In the genomic region with DNA sequence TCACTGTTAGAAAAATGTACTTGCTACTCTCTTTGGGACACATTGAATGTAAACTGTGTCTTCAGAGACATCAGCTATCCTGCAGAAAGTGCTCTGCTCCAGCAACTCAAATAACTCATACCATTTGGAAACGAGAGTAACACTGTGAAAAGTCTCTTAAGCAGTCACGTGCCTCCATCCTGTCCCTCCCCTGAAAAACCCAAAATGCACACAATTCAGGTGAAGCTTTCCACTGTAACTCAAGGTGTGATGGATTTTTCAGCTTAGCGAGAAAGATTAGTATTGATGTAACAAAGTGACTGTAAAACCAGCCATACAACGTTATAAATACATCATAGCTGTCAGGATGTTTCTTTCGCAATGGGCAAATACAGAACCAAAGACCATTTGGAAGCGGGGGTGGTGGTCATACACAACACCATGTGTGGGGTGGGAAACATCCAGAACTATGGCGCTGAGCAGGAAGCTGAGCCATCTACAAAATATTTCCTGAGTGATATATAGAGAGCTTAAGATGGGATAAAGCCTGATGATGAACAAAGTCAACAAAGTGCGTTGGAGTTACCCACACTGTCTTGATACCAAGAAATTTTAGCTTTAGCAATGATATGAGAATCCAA, we compare ENCODE assay signal across 16 cellular contexts.
DNase-seq lines count a peak whose midpoint lies in the region; ATAC-seq and TF ChIP-seq lines count a peak whose summit lies in the region.
"Had no signal": no experiment of that assay in that cellular context is flagged by ENCODE, and none has a peak within 500 bp of the region (broad histone marks: within the 10 kb centered on the region; RNA-seq: fewer than 3 reads in every experiment).

No MANE protein-coding gene starts in this region.

- DNase-seq in AG10803 (ENCODE audit: low read depth) (peak; percentile 83), HS-5 (ENCODE audit: low read depth) (peak; percentile 86), hepatocyte (ENCODE audit: low spot score) (no peak), MG63 (no peak)
- no peak for DNase-seq in activated naive CD8-positive, alpha-beta T cell treated with anti-CD3 and anti-CD28 coated beads, Interleukin-2, amount 50 U/mL, for 24 hours
- DNase-seq in stimulated activated CD8-positive, alpha-beta memory T cell treated with anti-CD3 and anti-CD28 coated beads, Interleukin-4, amount 100 ng/mL, for 48 hours: no peak
- DNase-seq: activated CD4-positive, alpha-beta memory T cell treated with anti-CD3 and anti-CD28 coated beads for 36 hours; activated naive CD8-positive, alpha-beta T cell treated with anti-CD3 and anti-CD28 coated beads, Interleukin-2, amount 10 ng/mL, durations not matched to agents 7 days and 5 days; effector CD4-positive, alpha-beta T cell; GOT3; hypothalamus; pancreas; T-helper 1 cell had no signal

- no peaks in the 10 kb centered on the region for H3K9me2 ChIP-seq in hepatocyte (replicated peaks; ENCODE audit: insufficient read depth)

- peaks cover 27% of the 10 kb centered on the region for H3K36me3 Mint-ChIP-seq in activated naive CD8-positive, alpha-beta T cell treated with anti-CD3 and anti-CD28 coated beads, Interleukin-2, amount 50 U/mL, for 24 hours (ENCODE audit: low read depth)

- 54% methylated on average over 8 of the region's 8 CpGs for WGBS in hepatocyte (ENCODE audit: low lambda C conversion rate, missing lambda C conversion rate)

- peaks cover 61% of the 10 kb centered on the region for H3K79me2 ChIP-seq in hepatocyte

- no peaks in the 10 kb centered on the region for H3K9me3 ChIP-seq in hepatocyte (ENCODE audit: low read depth)
- H3K9me3 ChIP-seq in MG63: no peaks in the 10 kb centered on the region
- H3K9me3 ChIP-seq: pancreas had no signal

- H3K4me1 ChIP-seq in hepatocyte (ENCODE audit: insufficient read depth): peaks cover 31% of the 10 kb centered on the region

- H3K27me3 ChIP-seq in hepatocyte (no peaks in the 10 kb centered on the region), MG63 (no peaks in the 10 kb centered on the region)
- H3K27me3 ChIP-seq: pancreas had no signal

- no peaks in the 10 kb centered on the region for H3K27me3 Mint-ChIP-seq in activated naive CD8-positive, alpha-beta T cell treated with anti-CD3 and anti-CD28 coated beads, Interleukin-2, amount 50 U/mL, for 24 hours
- H3K27me3 Mint-ChIP-seq: activated CD4-positive, alpha-beta memory T cell treated with anti-CD3 and anti-CD28 coated beads for 36 hours; activated naive CD8-positive, alpha-beta T cell treated with anti-CD3 and anti-CD28 coated beads, Interleukin-2, amount 10 ng/mL, durations not matched to agents 7 days and 5 days had no signal

- H3K27ac ChIP-seq in hepatocyte: peak overlapping the region; percentile 76

- H3K36me3 ChIP-seq in hepatocyte (replicated peaks; ENCODE audit: insufficient read depth, low read depth): no peaks in the 10 kb centered on the region
- no peaks in the 10 kb centered on the region for H3K36me3 ChIP-seq in MG63
- H3K36me3 ChIP-seq: pancreas had no signal

- ATAC-seq in activated naive CD8-positive, alpha-beta T cell treated with anti-CD3 and anti-CD28 coated beads, Interleukin-2, amount 50 U/mL, for 24 hours: no peak
- ATAC-seq in HG02610 (IDR thresholded peaks at IDR 0.05; ENCODE audit: unreplicated experiment): no peak
- ATAC-seq in GM19351 (IDR thresholded peaks at IDR 0.05; ENCODE audit: unreplicated experiment): no peak

- H3K9me3 Mint-ChIP-seq in activated naive CD8-positive, alpha-beta T cell treated with anti-CD3 and anti-CD28 coated beads, Interleukin-2, amount 50 U/mL, for 24 hours: no peaks in the 10 kb centered on the region
- H3K9me3 Mint-ChIP-seq: activated CD4-positive, alpha-beta memory T cell treated with anti-CD3 and anti-CD28 coated beads for 36 hours had no signal

- H3K4me3 Mint-ChIP-seq in activated naive CD8-positive, alpha-beta T cell treated with anti-CD3 and anti-CD28 coated beads, Interleukin-2, amount 50 U/mL, for 24 hours: no peak overlapping the region
- H3K4me3 Mint-ChIP-seq: activated CD4-positive, alpha-beta memory T cell treated with anti-CD3 and anti-CD28 coated beads for 36 hours; activated naive CD8-positive, alpha-beta T cell treated with anti-CD3 and anti-CD28 coated beads, Interleukin-2, amount 10 ng/mL, durations not matched to agents 7 days and 5 days had no signal

- no peak overlapping the region for H3K4me2 ChIP-seq in hepatocyte

- H3K27ac Mint-ChIP-seq in activated naive CD8-positive, alpha-beta T cell treated with anti-CD3 and anti-CD28 coated beads, Interleukin-2, amount 50 U/mL, for 24 hours: peak overlapping the region; percentile 72
- H3K27ac Mint-ChIP-seq: activated CD4-positive, alpha-beta memory T cell treated with anti-CD3 and anti-CD28 coated beads for 36 hours; activated naive CD8-positive, alpha-beta T cell treated with anti-CD3 and anti-CD28 coated beads, Interleukin-2, amount 10 ng/mL, durations not matched to agents 7 days and 5 days had no signal

- no peaks in the 10 kb centered on the region for H4K20me1 ChIP-seq in hepatocyte (ENCODE audit: insufficient read depth, poor library complexity, severe bottlenecking)

- H3K4me3 ChIP-seq in AG10803 (ENCODE audit: low read length): no peak overlapping the region
- no peak overlapping the region for H3K4me3 ChIP-seq in hepatocyte
- H3K4me3 ChIP-seq in MG63: no peak overlapping the region
- H3K4me3 ChIP-seq: lung, pancreas had no signal

- H3K4me1 Mint-ChIP-seq in activated naive CD8-positive, alpha-beta T cell treated with anti-CD3 and anti-CD28 coated beads, Interleukin-2, amount 50 U/mL, for 24 hours: peaks cover 85% of the 10 kb centered on the region

- H2AFZ ChIP-seq in hepatocyte: no peak overlapping the region

- TF ChIP-seq CTCF in AG10803 (conservative IDR thresholded peaks at IDR 0.05; ENCODE audit: low read length) (no peak), hepatocyte (IDR thresholded peaks at IDR 0.05; ENCODE audit: poor library complexity) (no peak)

Comparison
In these comparisons a context has a peak if more than half of its experiments do, and no peak if none do; other contexts are left out.
1. DNase-seq: peak in AG10803 (single experiment) and HS-5 (single experiment); none in activated naive CD8-positive, alpha-beta T cell treated with anti-CD3 and anti-CD28 coated beads, Interleukin-2, amount 50 U/mL, for 24 hours (single experiment), hepatocyte (single experiment), MG63 (single experiment) and stimulated activated CD8-positive, alpha-beta memory T cell treated with anti-CD3 and anti-CD28 coated beads, Interleukin-4, amount 100 ng/mL, for 48 hours (single experiment).